ENCODE assay signal across 20 cellular contexts in the genomic region with DNA sequence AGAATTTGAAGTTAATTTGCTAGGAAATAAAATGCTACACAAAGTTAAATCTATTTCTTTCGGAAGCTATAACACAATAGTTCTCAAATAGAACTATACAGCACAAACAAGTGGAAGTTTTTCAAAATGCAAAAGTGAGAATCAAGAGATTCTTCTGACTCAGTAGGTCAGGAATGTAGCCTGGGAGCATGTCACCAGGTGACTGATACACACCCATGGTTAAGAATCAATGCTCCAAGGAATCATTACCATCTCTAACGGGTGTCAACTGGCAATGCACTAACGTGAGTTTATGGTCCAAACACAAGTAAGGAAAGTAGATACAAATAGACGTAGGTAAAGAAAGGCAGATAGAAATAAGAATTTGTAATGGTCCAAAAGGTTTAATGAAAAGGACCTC.
A peak's percentile ranks its signal among the peaks of the same experiment; 100 is the strongest.
DNase-seq lines count a peak whose midpoint lies in the region; ATAC-seq and TF ChIP-seq lines count a peak whose summit lies in the region.
"Had no signal": no experiment of that assay in that cellular context is flagged by ENCODE, and none has a peak within 500 bp of the region (broad histone marks: within the 10 kb centered on the region; RNA-seq: fewer than 3 reads in every experiment).

No MANE protein-coding gene starts in this region.

- peaks cover 0 to 5% (median 0%) of the 10 kb centered on the region in 3 donors for H3K36me3 ChIP-seq in esophagus squamous epithelium
- no peaks in the 10 kb centered on the region for H3K36me3 ChIP-seq in smooth muscle cell (ENCODE audit: low read depth)
- H3K36me3 ChIP-seq: brain microvascular endothelial cell, neutrophil, right atrium auricular region had no signal

- H2AFZ ChIP-seq in smooth muscle cell (ENCODE audit: low read depth), result no peak overlapping the region

- no peaks in the 10 kb centered on the region for H3F3A ChIP-seq in smooth muscle cell (ENCODE audit: low read depth)

- H3K4me2 ChIP-seq in smooth muscle cell, result no peak overlapping the region

- H3K4me1 Mint-ChIP-seq in natural killer cell treated with Interleukin-12 subunit alpha and Interleukin-12 subunit beta and Interleukin-15 and Interleukin-18, amount 100 ng/mL, for 72 hours (ENCODE audit: low read depth in 2 of 2), result peaks cover 48 to 57% of the 10 kb centered on the region in 2 donors

- no peaks in the 10 kb centered on the region for H3K27me3 Mint-ChIP-seq in natural killer cell treated with Interleukin-12 subunit alpha and Interleukin-12 subunit beta and Interleukin-15 and Interleukin-18, amount 100 ng/mL, for 72 hours
- H3K27me3 Mint-ChIP-seq: activated CD4-positive, alpha-beta T cell treated with anti-CD3 and anti-CD28 coated beads, Interleukin-2, amount 10 ng/mL, durations not matched to agents 7 days and 5 days; activated naive CD4-positive, alpha-beta T cell treated with anti-CD3 and anti-CD28 coated beads, Interleukin-2, amount 50 U/mL, for 24 hours had no signal

- no peak overlapping the region for H3K27ac Mint-ChIP-seq in natural killer cell treated with Interleukin-12 subunit alpha and Interleukin-12 subunit beta and Interleukin-15 and Interleukin-18, amount 100 ng/mL, for 72 hours
- H3K27ac Mint-ChIP-seq: activated CD4-positive, alpha-beta T cell treated with anti-CD3 and anti-CD28 coated beads, Interleukin-2, amount 10 ng/mL, durations not matched to agents 7 days and 5 days; activated naive CD4-positive, alpha-beta T cell treated with anti-CD3 and anti-CD28 coated beads, Interleukin-2, amount 50 U/mL, for 24 hours had no signal

- H3K9ac ChIP-seq in smooth muscle cell (ENCODE audit: low read depth), result peak overlapping the region; percentile 15

- no peaks in the 10 kb centered on the region for H3K9me3 Mint-ChIP-seq in natural killer cell treated with Interleukin-12 subunit alpha and Interleukin-12 subunit beta and Interleukin-15 and Interleukin-18, amount 100 ng/mL, for 72 hours
- H3K9me3 Mint-ChIP-seq: activated naive CD4-positive, alpha-beta T cell treated with anti-CD3 and anti-CD28 coated beads, Interleukin-2, amount 50 U/mL, for 24 hours had no signal

- TF ChIP-seq POLR2A in esophagus squamous epithelium (IDR thresholded peaks at IDR 0.05), result no peak

- H3K27me3 ChIP-seq in esophagus squamous epithelium, result no peaks in the 10 kb centered on the region
- H3K27me3 ChIP-seq in smooth muscle cell (ENCODE audit: low read depth), result no peaks in the 10 kb centered on the region
- H3K27me3 ChIP-seq: brain microvascular endothelial cell, neutrophil, right atrium auricular region had no signal

- no peaks in the 10 kb centered on the region for H3K36me3 Mint-ChIP-seq in natural killer cell treated with Interleukin-12 subunit alpha and Interleukin-12 subunit beta and Interleukin-15 and Interleukin-18, amount 100 ng/mL, for 72 hours

- no peak overlapping the region for H3K4me3 ChIP-seq in esophagus squamous epithelium
- no peak overlapping the region for H3K4me3 ChIP-seq in smooth muscle cell
- H3K4me3 ChIP-seq: right atrium auricular region, SK-N-MC had no signal

- no peak for TF ChIP-seq CTCF in esophagus squamous epithelium (IDR thresholded peaks at IDR 0.05)
- no peak for TF ChIP-seq CTCF in smooth muscle cell (IDR thresholded peaks at IDR 0.05; ENCODE audit: borderline replicate concordance, insufficient read depth, poor library complexity, severe bottlenecking)

- H3K9me3 ChIP-seq in esophagus squamous epithelium (no peaks in the 10 kb centered on the region), smooth muscle cell (replicated peaks; ENCODE audit: low read depth) (no peaks in the 10 kb centered on the region)
- H3K9me3 ChIP-seq: neutrophil, right atrium auricular region had no signal

- H3K27ac ChIP-seq in esophagus squamous epithelium, result peak overlapping the region; percentile 29 to 79 (median 46)
- peak overlapping the region; percentile 50 for H3K27ac ChIP-seq in smooth muscle cell (ENCODE audit: low read depth)
- H3K27ac ChIP-seq: brain microvascular endothelial cell, neutrophil, right atrium auricular region, SK-N-MC had no signal

- no peak for ATAC-seq in HG03139 (IDR thresholded peaks at IDR 0.05; ENCODE audit: unreplicated experiment)
- ATAC-seq in natural killer cell treated with Interleukin-12 subunit alpha and Interleukin-12 subunit beta and Interleukin-15 and Interleukin-18, amount 100 ng/mL, for 72 hours, result no peak

- 52 to 58% methylated on average over 4 of the region's 4 CpGs for WGBS in esophagus squamous epithelium, 2 donors
- WGBS in smooth muscle cell (ENCODE audit: low lambda C conversion rate), result 69% methylated on average over 4 of the region's 4 CpGs

- H3K4me3 Mint-ChIP-seq in natural killer cell treated with Interleukin-12 subunit alpha and Interleukin-12 subunit beta and Interleukin-15 and Interleukin-18, amount 100 ng/mL, for 72 hours, result no peak overlapping the region
- H3K4me3 Mint-ChIP-seq: activated CD4-positive, alpha-beta T cell treated with anti-CD3 and anti-CD28 coated beads, Interleukin-2, amount 10 ng/mL, durations not matched to agents 7 days and 5 days; activated naive CD4-positive, alpha-beta T cell treated with anti-CD3 and anti-CD28 coated beads, Interleukin-2, amount 50 U/mL, for 24 hours had no signal

- intact Hi-C loops in esophagus squamous epithelium (cut with DNase I), result no loop called here

- peaks cover 80% of the 10 kb centered on the region for H3K79me2 ChIP-seq in smooth muscle cell (ENCODE audit: low read depth)

- H3K4me1 ChIP-seq in esophagus squamous epithelium (peaks cover 0 to 45% (median 0%) of the 10 kb centered on the region in 3 donors), smooth muscle cell (ENCODE audit: low read depth) (no peaks in the 10 kb centered on the region)

- peaks cover 99% of the 10 kb centered on the region for H4K20me1 ChIP-seq in smooth muscle cell (ENCODE audit: low read depth)

- DNase-seq in ELR (ENCODE audit: low read depth) (peak; percentile 63), M059J (ENCODE audit: low read depth) (peak; percentile 60), esophagus squamous epithelium (lab: John Stamatoyannopoulos, UW) (no peak), smooth muscle cell (lab: John Stamatoyannopoulos, UW; ENCODE audit: unreplicated experiment) (no peak)
- DNase-seq in effector CD4-positive, alpha-beta T cell, result no peak
- DNase-seq in natural killer cell treated with Interleukin-12 subunit alpha and Interleukin-12 subunit beta and Interleukin-15 and Interleukin-18, amount 100 ng/mL, for 72 hours (ENCODE audit: low spot score), result no peak
- DNase-seq: activated CD4-positive, alpha-beta T cell treated with anti-CD3 and anti-CD28 coated beads, Interleukin-2, amount 10 ng/mL, durations not matched to agents 7 days and 5 days; activated T-cell treated with anti-CD3 and anti-CD28 coated beads for 4 hours; brain microvascular endothelial cell; C1 segment of cervical spinal cord; dermis blood vessel endothelial cell; DMS79; NCI-H1694 treated with DMSO at 0.1 percent for 48 hours; NCI-H524 treated with DMSO at 0.1 percent for 48 hours; stimulated activated CD4-positive, alpha-beta T cell treated with anti-CD3 and anti-CD28 coated beads, Interleukin-1b, Interleukin-23, amount 100 ng/mL, for 48 hours had no signal

Comparison
In these comparisons a context has a peak if more than half of its experiments do, and no peak if none do; other contexts are left out.
1. DNase-seq: peak in ELR (single experiment) and M059J (single experiment); none in esophagus squamous epithelium (single experiment), smooth muscle cell (single experiment), effector CD4-positive, alpha-beta T cell (single experiment) and natural killer cell treated with Interleukin-12 subunit alpha and Interleukin-12 subunit beta and Interleukin-15 and Interleukin-18, amount 100 ng/mL, for 72 hours (single experiment).